ENCODE assay signal across 24 cellular contexts in genomic region chr2:233020454-233020853, GRCh38. TPM values are rescaled to one million over a fixed set of nuclear protein-coding genes. Genes with fewer than 3 reads are reported as not detected.
"Had no signal": no experiment of that assay in that cellular context is flagged by ENCODE, and none has a peak within 500 bp of the region (broad histone marks: within the 10 kb centered on the region; RNA-seq: fewer than 3 reads in every experiment).

No MANE protein-coding gene starts in this region.

- H3K4me3 ChIP-seq: Peyer's patch, SJCRH30 had no signal

- ATAC-seq: PC-3, Right ventricle myocardium inferior, SK-N-SH treated with all-trans-retinoic acid at 6 μM for 48 hours had no signal

- FAIRE-seq: HTR-8/SVneo had no signal

- H3K4me2 ChIP-seq: KMS-11 had no signal

- H3K27me3 ChIP-seq: Peyer's patch, SJCRH30 had no signal

- H3K4me1 ChIP-seq: Peyer's patch, SJCRH30 had no signal

- H3K9ac ChIP-seq: KMS-11 had no signal

- H3K9me3 ChIP-seq: Peyer's patch, SJCRH30 had no signal

- H3K36me3 ChIP-seq: Peyer's patch, SJCRH30 had no signal

- DNase-seq: Kasumi-1, MM.1S, NCI-H1092 treated with DMSO at 0.1 percent for 48 hours, NCI-H1436, NCI-H187, NCI-H2029, NCI-H2081 treated with DMSO at 0.1 percent for 48 hours, NCI-H2171, NCI-H226, NCI-H446, NCI-H510A, NCI-H524 treated with DMSO at 0.1 percent for 48 hours, NCI-H69, NCI-H774, PC-3, Peyer's patch, SHP77 treated with DMSO at 0.1 percent for 48 hours, SJCRH30 had no signal

- H3K27ac ChIP-seq: KMS-11, Peyer's patch, SJCRH30 had no signal

RNA-seq across cellular contexts. Expression of gene NGEF, which starts 7.4 kb away (rescaled TPM):
- total RNA-seq: SJCRH30 had no signal

RNA-seq across cellular contexts. Expression of gene NEU2, which starts 12.0 kb away (rescaled TPM):
- total RNA-seq: M059J, Peyer's patch, Right ventricle myocardium inferior, RPMI7951, SJCRH30 had no signal

RNA-seq across cellular contexts. Expression of gene INPP5D, which starts 39.7 kb away (rescaled TPM):
- total RNA-seq: M059J had no signal
